ENCODE assay signal across 12 cellular contexts in genomic region chrX:65687367-65687766, GRCh38. TPM values are rescaled to one million over a fixed set of nuclear protein-coding genes. Genes with fewer than 3 reads are reported as not detected.
DNase-seq lines count a peak whose midpoint lies in the region; ATAC-seq and TF ChIP-seq lines count a peak whose summit lies in the region.
"Had no signal": no experiment of that assay in that cellular context is flagged by ENCODE, and none has a peak within 500 bp of the region (broad histone marks: within the 10 kb centered on the region; RNA-seq: fewer than 3 reads in every experiment).

No MANE protein-coding gene starts in this region.

- TF ChIP-seq POLR2A in Peyer's patch (IDR thresholded peaks at IDR 0.05) (no peak), GM18505 (IDR thresholded peaks at IDR 0.05; ENCODE audit: borderline replicate concordance, extremely low read depth, insufficient read depth, insufficient read length) (no peak)

- H3K4me1 Mint-ChIP-seq in activated T-cell treated with anti-CD3 and anti-CD28 coated beads, Interleukin-2, amount 50 U/mL, for 24 hours (ENCODE audit: low read depth), result peaks cover 88% of the 10 kb centered on the region
- H3K4me1 Mint-ChIP-seq in activated B cell treated with CpG ODN at 0.5 μM for 24 hours, result peaks cover 96% of the 10 kb centered on the region
- H3K4me1 Mint-ChIP-seq: neural progenitor cell had no signal

- H3K4me3 Mint-ChIP-seq in activated T-cell treated with anti-CD3 and anti-CD28 coated beads, Interleukin-2, amount 50 U/mL, for 24 hours, result no peak overlapping the region
- H3K4me3 Mint-ChIP-seq in activated B cell treated with CpG ODN at 0.5 μM for 24 hours, result peak overlapping the region; percentile 53
- H3K4me3 Mint-ChIP-seq: neural progenitor cell had no signal

- no peak for TF ChIP-seq CTCF in activated B cell treated with CpG ODN at 0.5 μM for 24 hours (IDR thresholded peaks at IDR 0.05)
- TF ChIP-seq CTCF in left lung (IDR thresholded peaks at IDR 0.05), result no peak
- no peak for TF ChIP-seq CTCF in thoracic aorta (IDR thresholded peaks at IDR 0.05)
- no peak for TF ChIP-seq CTCF in Peyer's patch (IDR thresholded peaks at IDR 0.05)

- POLR2A ChIA-PET in activated B cell treated with CpG ODN at 0.5 μM for 24 hours (lab: Charles Lee), result interaction anchor here (1.0 to 3.4 kb wide), 4 partner anchors 11 to 39 kb away, joined by 4 to 18 read pairs (median 6); no protein-coding TSS in a partner anchor

- no peaks in the 10 kb centered on the region for H3K9me3 Mint-ChIP-seq in activated T-cell treated with anti-CD3 and anti-CD28 coated beads, Interleukin-2, amount 50 U/mL, for 24 hours
- no peaks in the 10 kb centered on the region for H3K9me3 Mint-ChIP-seq in activated B cell treated with CpG ODN at 0.5 μM for 24 hours

- CTCF ChIA-PET in activated B cell treated with CpG ODN at 0.5 μM for 24 hours (lab: Charles Lee), result interaction anchor here (1.1 kb wide), 1 partner anchor 16 kb away, joined by 3 read pairs; no protein-coding TSS in a partner anchor

- intact Hi-C loops in activated B cell treated with CpG ODN at 0.5 μM for 24 hours (cut with micrococcal nuclease) (loop anchor here (2.0 kb wide), 1 partner anchor 19 kb away; no protein-coding TSS in a partner anchor), left lung (cut with DNase I) (no loop called here)

- H3K27me3 Mint-ChIP-seq in activated T-cell treated with anti-CD3 and anti-CD28 coated beads, Interleukin-2, amount 50 U/mL, for 24 hours, result no peaks in the 10 kb centered on the region
- H3K27me3 Mint-ChIP-seq in activated B cell treated with CpG ODN at 0.5 μM for 24 hours, result no peaks in the 10 kb centered on the region

- H3K4me3 ChIP-seq in left lung (no peak overlapping the region), thoracic aorta (no peak overlapping the region), Peyer's patch (no peak overlapping the region)
- H3K4me3 ChIP-seq: heart right ventricle, neural progenitor cell, skin epidermis had no signal

- no peaks in the 10 kb centered on the region for H3K9me3 ChIP-seq in left lung
- no peaks in the 10 kb centered on the region for H3K9me3 ChIP-seq in thoracic aorta
- no peaks in the 10 kb centered on the region for H3K9me3 ChIP-seq in Peyer's patch
- H3K9me3 ChIP-seq: heart right ventricle had no signal

- peaks cover 79% of the 10 kb centered on the region for H3K36me3 Mint-ChIP-seq in activated T-cell treated with anti-CD3 and anti-CD28 coated beads, Interleukin-2, amount 50 U/mL, for 24 hours (ENCODE audit: low read depth)
- H3K36me3 Mint-ChIP-seq in activated B cell treated with CpG ODN at 0.5 μM for 24 hours (ENCODE audit: low read depth), result peaks cover 20% of the 10 kb centered on the region

- no peaks in the 10 kb centered on the region for H3K36me3 ChIP-seq in left lung
- no peaks in the 10 kb centered on the region for H3K36me3 ChIP-seq in thoracic aorta
- H3K36me3 ChIP-seq in Peyer's patch, result no peaks in the 10 kb centered on the region
- H3K36me3 ChIP-seq: neural progenitor cell had no signal

- ATAC-seq in activated B cell treated with CpG ODN at 0.5 μM for 24 hours (ENCODE audit: low read depth) (no peak), left lung (no peak), thoracic aorta (ENCODE audit: insufficient number of reproducible peaks, low FRiP score, low read depth) (no peak), HG03565 (IDR thresholded peaks at IDR 0.05; ENCODE audit: unreplicated experiment) (no peak), GM18505 (IDR thresholded peaks at IDR 0.05; ENCODE audit: unreplicated experiment) (no peak)
- ATAC-seq: heart right ventricle, left colon had no signal

- H3K27me3 ChIP-seq in left lung, result no peaks in the 10 kb centered on the region
- H3K27me3 ChIP-seq in thoracic aorta (replicated peaks; ENCODE audit: insufficient read depth), result no peaks in the 10 kb centered on the region
- no peaks in the 10 kb centered on the region for H3K27me3 ChIP-seq in Peyer's patch
- H3K27me3 ChIP-seq: neural progenitor cell had no signal

- DNase-seq in activated T-cell treated with anti-CD3 and anti-CD28 coated beads, Interleukin-2, amount 50 U/mL, for 24 hours, result no peak
- DNase-seq in activated T-cell treated with anti-CD3 and anti-CD28 coated beads, Interleukin-2, amount 50 U/mL, for 1 hour, result no peak
- DNase-seq in activated B cell treated with CpG ODN at 0.5 μM for 24 hours (no peak), left lung (no peak), thoracic aorta (ENCODE audit: low spot score) (no peak), Peyer's patch (no peak)
- DNase-seq: heart right ventricle, left colon had no signal

- peak overlapping the region; percentile 90 for H3K27ac Mint-ChIP-seq in activated T-cell treated with anti-CD3 and anti-CD28 coated beads, Interleukin-2, amount 50 U/mL, for 24 hours
- peak overlapping the region; percentile 77 for H3K27ac Mint-ChIP-seq in activated B cell treated with CpG ODN at 0.5 μM for 24 hours
- H3K27ac Mint-ChIP-seq: neural progenitor cell had no signal

- H3K27ac ChIP-seq in left lung, result peak overlapping the region; percentile 26 to 72
- peak overlapping the region; percentile 63 to 88 for H3K27ac ChIP-seq in thoracic aorta
- H3K27ac ChIP-seq in Peyer's patch, result peak overlapping the region in 1 of 4 donors; percentile 59
- H3K27ac ChIP-seq: neural progenitor cell had no signal

- H3K4me1 ChIP-seq in left lung (peaks cover 38 to 95% of the 10 kb centered on the region in 2 donors), thoracic aorta (ENCODE audit: control insufficient read depth in 1 of 2, low read depth in 2 of 2) (peaks cover 53 to 93% of the 10 kb centered on the region in 2 donors), Peyer's patch (peaks cover 0 to 26% (median 13%) of the 10 kb centered on the region in 4 donors)
- H3K4me1 ChIP-seq: neural progenitor cell had no signal

RNA-seq across cellular contexts. Expression of gene MSN, which starts 19.9 kb away (rescaled TPM):
- total RNA-seq in activated B cell treated with CpG ODN at 0.5 μM for 24 hours (352 TPM in 2 replicates), left lung (100 to 1,000 TPM; 503 to 543 TPM), thoracic aorta (100 to 1,000 TPM; 365 to 428 TPM), Peyer's patch (100 to 1,000 TPM in 1 of 4 donors, 10 to 100 TPM in 3; 22.4 to 126 (median 33.4) TPM)
